Comparison of ENCODE assay signal across 18 cellular contexts in the genomic region with DNA sequence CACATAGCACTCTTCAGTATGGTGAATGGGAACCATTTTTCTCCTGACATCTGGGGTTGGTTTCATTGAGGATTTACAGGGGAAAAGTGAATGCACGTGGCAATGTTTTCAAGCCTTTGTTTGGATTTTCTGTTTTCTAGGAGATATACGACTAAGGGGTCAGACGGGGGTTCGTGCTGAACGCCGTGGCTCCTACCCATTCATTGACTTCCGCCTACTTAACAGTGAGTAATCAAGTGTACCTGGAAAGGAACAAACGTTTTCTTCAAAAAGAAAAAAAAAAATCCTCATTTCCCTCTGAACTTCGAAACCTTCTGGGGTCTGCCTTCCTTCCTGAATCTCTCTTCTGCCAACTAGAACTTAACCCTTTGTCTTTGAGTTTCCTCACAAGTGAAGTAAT.
"Had no signal": no experiment of that assay in that cellular context is flagged by ENCODE, and none has a peak within 500 bp of the region (broad histone marks: within the 10 kb centered on the region; RNA-seq: fewer than 3 reads in every experiment).

No MANE protein-coding gene starts in this region.

- DNase-seq: activated CD4-positive, alpha-beta T cell treated with anti-CD3 and anti-CD28 coated beads, Interleukin-2, amount 10 ng/mL, durations not matched to agents 24 days and 14 days; activated CD8-positive, alpha-beta T cell treated with anti-CD3 and anti-CD28 coated beads for 36 hours; activated naive CD4-positive, alpha-beta T cell treated with anti-CD3 and anti-CD28 coated beads for 36 hours; activated naive CD8-positive, alpha-beta T cell treated with anti-CD3 and anti-CD28 coated beads, Interleukin-2, amount 50 U/mL, for 24 hours; activated T-cell treated with anti-CD3 and anti-CD28 coated beads, Interleukin-2, amount 50 U/mL, for 1 hour; anterior cingulate cortex; brain microvascular endothelial cell; effector CD4-positive, alpha-beta T cell; foreskin keratinocyte; natural killer cell; stimulated activated naive CD8-positive, alpha-beta T cell treated with anti-CD3 and anti-CD28 coated beads, Interleukin-15, amount 100 ng/mL, for 72 hours; transverse colon had no signal

- H3K27ac ChIP-seq: brain microvascular endothelial cell, coronary artery, foreskin keratinocyte, suprapubic skin, transverse colon had no signal

- H3K9me3 Mint-ChIP-seq: activated CD4-positive, alpha-beta T cell treated with anti-CD3 and anti-CD28 coated beads, Interleukin-2, amount 10 ng/mL, durations not matched to agents 24 days and 14 days; activated CD8-positive, alpha-beta T cell treated with anti-CD3 and anti-CD28 coated beads for 36 hours; activated naive CD4-positive, alpha-beta T cell treated with anti-CD3 and anti-CD28 coated beads for 36 hours; activated naive CD8-positive, alpha-beta T cell treated with anti-CD3 and anti-CD28 coated beads, Interleukin-2, amount 50 U/mL, for 24 hours; activated T-helper 2 cell treated with anti-CD3 and anti-CD28 coated beads, Interferon-gamma antibody, Interleukin-2, Interleukin-4, amounts not matched to agents 10 μg/mL and 5 μg/mL and 100 μg/mL, durations not matched to agents 14 hours and 24 hours and 36 hours; central memory CD8-positive, alpha-beta T cell; natural killer cell; stimulated activated naive CD8-positive, alpha-beta T cell treated with anti-CD3 and anti-CD28 coated beads, Interleukin-15, amount 100 ng/mL, for 72 hours; T-helper 1 cell treated with Interleukin-12 subunit alpha and Interleukin-12 subunit beta and Interleukin-4 antibody, amounts not matched to agents 30 μg/mL and 1 μg/mL, for 36 hours had no signal

- ATAC-seq: activated CD8-positive, alpha-beta T cell treated with anti-CD3 and anti-CD28 coated beads for 36 hours; activated naive CD8-positive, alpha-beta T cell treated with anti-CD3 and anti-CD28 coated beads, Interleukin-2, amount 50 U/mL, for 24 hours; foreskin keratinocyte; natural killer cell; stimulated activated naive CD8-positive, alpha-beta T cell treated with anti-CD3 and anti-CD28 coated beads, Interleukin-15, amount 100 ng/mL, for 72 hours had no signal

- H3K36me3 ChIP-seq: brain microvascular endothelial cell, suprapubic skin, transverse colon had no signal

- H3K27me3 Mint-ChIP-seq: activated CD4-positive, alpha-beta T cell treated with anti-CD3 and anti-CD28 coated beads, Interleukin-2, amount 10 ng/mL, durations not matched to agents 24 days and 14 days had no signal

- H3K9me3 ChIP-seq: suprapubic skin, transverse colon had no signal

- H3K4me3 ChIP-seq: coronary artery, skin epidermis, suprapubic skin, transverse colon had no signal

- H3K27ac Mint-ChIP-seq: activated CD4-positive, alpha-beta T cell treated with anti-CD3 and anti-CD28 coated beads, Interleukin-2, amount 10 ng/mL, durations not matched to agents 24 days and 14 days; activated CD8-positive, alpha-beta T cell treated with anti-CD3 and anti-CD28 coated beads for 36 hours; activated naive CD4-positive, alpha-beta T cell treated with anti-CD3 and anti-CD28 coated beads for 36 hours; activated naive CD8-positive, alpha-beta T cell treated with anti-CD3 and anti-CD28 coated beads, Interleukin-2, amount 50 U/mL, for 24 hours; activated T-helper 2 cell treated with anti-CD3 and anti-CD28 coated beads, Interferon-gamma antibody, Interleukin-2, Interleukin-4, amounts not matched to agents 10 μg/mL and 5 μg/mL and 100 μg/mL, durations not matched to agents 14 hours and 24 hours and 36 hours; natural killer cell; stimulated activated naive CD8-positive, alpha-beta T cell treated with anti-CD3 and anti-CD28 coated beads, Interleukin-15, amount 100 ng/mL, for 72 hours; T-helper 1 cell treated with Interleukin-12 subunit alpha and Interleukin-12 subunit beta and Interleukin-4 antibody, amounts not matched to agents 30 μg/mL and 1 μg/mL, for 36 hours had no signal

- H3K27me3 ChIP-seq: brain microvascular endothelial cell, suprapubic skin, transverse colon had no signal

- H3K4me3 Mint-ChIP-seq: activated CD4-positive, alpha-beta T cell treated with anti-CD3 and anti-CD28 coated beads, Interleukin-2, amount 10 ng/mL, durations not matched to agents 24 days and 14 days; activated CD8-positive, alpha-beta T cell treated with anti-CD3 and anti-CD28 coated beads for 36 hours; activated naive CD4-positive, alpha-beta T cell treated with anti-CD3 and anti-CD28 coated beads for 36 hours; activated naive CD8-positive, alpha-beta T cell treated with anti-CD3 and anti-CD28 coated beads, Interleukin-2, amount 50 U/mL, for 24 hours; central memory CD8-positive, alpha-beta T cell; natural killer cell; stimulated activated naive CD8-positive, alpha-beta T cell treated with anti-CD3 and anti-CD28 coated beads, Interleukin-15, amount 100 ng/mL, for 72 hours; T-helper 1 cell treated with Interleukin-12 subunit alpha and Interleukin-12 subunit beta and Interleukin-4 antibody, amounts not matched to agents 30 μg/mL and 1 μg/mL, for 36 hours had no signal

- H3K4me1 Mint-ChIP-seq: activated naive CD8-positive, alpha-beta T cell treated with anti-CD3 and anti-CD28 coated beads, Interleukin-2, amount 50 U/mL, for 24 hours; central memory CD8-positive, alpha-beta T cell; natural killer cell had no signal

- H3K36me3 Mint-ChIP-seq: natural killer cell had no signal

- H3K4me1 ChIP-seq: foreskin keratinocyte had no signal
